ENCODE assay signal across 27 cellular contexts in the genomic region with DNA sequence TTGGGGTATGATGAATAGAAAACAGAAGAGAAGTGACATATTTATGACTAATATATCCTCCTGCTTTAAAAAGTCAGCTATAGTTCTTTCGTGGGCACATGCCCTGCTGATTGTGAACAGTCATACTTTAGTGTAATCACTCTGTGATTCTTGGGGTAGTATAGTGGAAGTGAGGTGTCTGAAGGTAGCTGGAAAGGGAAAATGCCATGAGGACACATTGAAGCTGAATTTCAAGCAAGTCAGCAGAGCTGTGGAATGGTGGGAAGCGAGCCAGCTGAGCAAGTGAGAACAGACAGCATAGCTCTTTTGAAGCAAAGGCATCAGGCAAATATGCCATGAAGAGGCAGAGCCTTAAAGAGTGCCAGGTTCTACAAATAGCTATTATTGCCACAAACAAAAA. TPM values are rescaled to one million over a fixed set of nuclear protein-coding genes. Genes with fewer than 3 reads are reported as not detected.
DNase-seq lines count a peak whose midpoint lies in the region; ATAC-seq and TF ChIP-seq lines count a peak whose summit lies in the region.
"Had no signal": no experiment of that assay in that cellular context is flagged by ENCODE, and none has a peak within 500 bp of the region (broad histone marks: within the 10 kb centered on the region; RNA-seq: fewer than 3 reads in every experiment).

No MANE protein-coding gene starts in this region.

- H3K4me1 ChIP-seq in KMS-11 (ENCODE audit: low read depth, poor library complexity, severe bottlenecking) = peaks cover 41% of the 10 kb centered on the region
- H3K4me1 ChIP-seq in stomach = no peaks in the 10 kb centered on the region
- H3K4me1 ChIP-seq: ascending aorta, thyroid gland had no signal

- H3K9me3 ChIP-seq in stomach = peaks cover 0 to 13% (median 0%) of the 10 kb centered on the region in 4 donors
- H3K9me3 ChIP-seq: ascending aorta, MG63, thyroid gland had no signal

- H3K27ac ChIP-seq in KMS-11 = no peak overlapping the region
- peak overlapping the region in 25 of 59 donors; percentile 1 to 68 (median 41) for H3K27ac ChIP-seq in dorsolateral prefrontal cortex
- H3K27ac ChIP-seq in stomach = no peak overlapping the region
- H3K27ac ChIP-seq: ascending aorta, thyroid gland had no signal

- peak overlapping the region; percentile 47; the same call in 1 of the 2 replicates for H3K4me2 ChIP-seq in KMS-11

- H3K36me3 ChIP-seq in KMS-11 (ENCODE audit: insufficient read depth) (no peaks in the 10 kb centered on the region), stomach (no peaks in the 10 kb centered on the region)
- H3K36me3 ChIP-seq: ascending aorta, MG63, thyroid gland had no signal

- WGBS in stomach, 5 donors = 57 to 72% (median 71%) methylated on average over 2 of the region's 2 CpGs

- TF ChIP-seq POLR2A in stomach (IDR thresholded peaks at IDR 0.05) = no peak

- DNase-seq in RPMI8226 = peak; percentile 87
- peak in 6 of 10 donors; percentile 53 to 84 (median 79) for DNase-seq in dorsolateral prefrontal cortex
- peak; percentile 33 for DNase-seq in putamen (ENCODE audit: low spot score)
- DNase-seq in NCI-H146 treated with DMSO at 0.1 percent for 48 hours (lab: John Stamatoyannopoulos, UW; ENCODE audit: unreplicated experiment) = no peak
- DNase-seq in stomach = no peak
- DNase-seq: activated CD4-positive, alpha-beta memory T cell treated with anti-CD3 and anti-CD28 coated beads for 36 hours; activated CD8-positive, alpha-beta memory T cell treated with anti-CD3 and anti-CD28 coated beads, Interleukin-2, amount 50 U/mL, for 48 hours; EL; HCEC 1CT; left colon; MG63; naive thymus-derived CD4-positive, alpha-beta T cell; NCI-H1417; NCI-H2171; NCI-H526 treated with DMSO at 0.1 percent for 48 hours; SHP77; stimulated activated CD4-positive, alpha-beta T cell treated with anti-CD3 and anti-CD28 coated beads, Interleukin-4, amount 100 ng/mL, for 24 hours; stimulated activated naive B cell treated with anti-CD40 and anti-IgM and Interleukin-4, amounts not matched to agents 10 μg/mL and 1 μg/mL and 100 μg/mL, for 72 hours; SW 1271; T1000; thyroid gland had no signal

- no peaks in the 10 kb centered on the region for H3K79me2 ChIP-seq in KMS-11 (ENCODE audit: insufficient read depth, low read depth)

- no peak for TF ChIP-seq CTCF in KMS-11 (conservative IDR thresholded peaks at IDR 0.05; ENCODE audit: low read depth, low read length)
- no peak for TF ChIP-seq CTCF in dorsolateral prefrontal cortex (IDR thresholded peaks at IDR 0.05 in 54 of 56, conservative IDR thresholded peaks at IDR 0.05 in 2 of 56; ENCODE audit: low read depth in 1 of 56, partially characterized antibody in 56 of 56)
- TF ChIP-seq CTCF in stomach (IDR thresholded peaks at IDR 0.05) = no peak

- H3K9ac ChIP-seq in KMS-11 = no peak overlapping the region

- intact Hi-C loops in dorsolateral prefrontal cortex (cut with DNase I) (no loop called here), stomach (cut with DNase I; ENCODE audit: low total_unique reads) (no loop called here)

- ATAC-seq in GM18498 (IDR thresholded peaks at IDR 0.05; ENCODE audit: unreplicated experiment) = no peak
- ATAC-seq: left colon; naive thymus-derived CD4-positive, alpha-beta T cell; stimulated activated naive B cell treated with anti-CD40 and anti-IgM and Interleukin-4, amounts not matched to agents 10 μg/mL and 1 μg/mL and 100 μg/mL, for 72 hours had no signal

- TF ChIP-seq EP300 in stomach (IDR thresholded peaks at IDR 0.05) = no peak

- H3K27me3 ChIP-seq in KMS-11 (ENCODE audit: insufficient read depth, low read depth) (no peaks in the 10 kb centered on the region), dorsolateral prefrontal cortex (no peaks in the 10 kb centered on the region), stomach (no peaks in the 10 kb centered on the region)
- H3K27me3 ChIP-seq: ascending aorta, MG63, thyroid gland had no signal

- H4K20me1 ChIP-seq in KMS-11 (ENCODE audit: insufficient read depth) = no peaks in the 10 kb centered on the region

- no peak overlapping the region for H2AFZ ChIP-seq in KMS-11 (ENCODE audit: low read depth)

- H3K4me3 ChIP-seq in KMS-11 (IDR thresholded peaks at IDR 0.05; ENCODE audit: insufficient read depth, low read depth, low read length) = no peak overlapping the region
- H3K4me3 ChIP-seq in dorsolateral prefrontal cortex = no peak overlapping the region
- H3K4me3 ChIP-seq in stomach = no peak overlapping the region
- H3K4me3 ChIP-seq: ascending aorta, MG63, thyroid gland had no signal

RNA-seq across cellular contexts. Expression of a gene that starts 20.7 kb away (rescaled TPM):
- total RNA-seq in dorsolateral prefrontal cortex (100 to 1,000 TPM in 50 of 120 experiments, 10 to 100 TPM in 70; 36.7 to 155 (median 95.3) TPM), stomach (1 to 10 TPM in 2 of 5 donors, under 1 TPM in 1, not detected in 2; 0.73 to 8.8 (median 1.2) TPM)
- polyA plus RNA-seq in stomach = under 1 TPM; 0.06 to 0.33 (median 0.31) TPM
- total RNA-seq: activated CD4-positive, alpha-beta memory T cell treated with anti-CD3 and anti-CD28 coated beads for 36 hours; activated T-helper 2 cell treated with anti-CD3 and anti-CD28 coated beads, Interferon-gamma antibody, Interleukin-2, Interleukin-4, amounts not matched to agents 10 μg/mL and 5 μg/mL and 100 μg/mL, durations not matched to agents 14 hours and 24 hours and 36 hours; ascending aorta; left colon; mesothelial cell of epicardium; naive thymus-derived CD4-positive, alpha-beta T cell; OCI-LY7 had no signal
- polyA plus RNA-seq: naive thymus-derived CD4-positive, alpha-beta T cell had no signal

Comparison
In these comparisons a context has a peak if more than half of its experiments do, and no peak if none do; other contexts are left out.
1. DNase-seq: peak in RPMI8226 (single experiment), dorsolateral prefrontal cortex (6 of 10) and putamen (single experiment); none in NCI-H146 treated with DMSO at 0.1 percent for 48 hours (single experiment) and stomach (single experiment).